In the genomic region with DNA sequence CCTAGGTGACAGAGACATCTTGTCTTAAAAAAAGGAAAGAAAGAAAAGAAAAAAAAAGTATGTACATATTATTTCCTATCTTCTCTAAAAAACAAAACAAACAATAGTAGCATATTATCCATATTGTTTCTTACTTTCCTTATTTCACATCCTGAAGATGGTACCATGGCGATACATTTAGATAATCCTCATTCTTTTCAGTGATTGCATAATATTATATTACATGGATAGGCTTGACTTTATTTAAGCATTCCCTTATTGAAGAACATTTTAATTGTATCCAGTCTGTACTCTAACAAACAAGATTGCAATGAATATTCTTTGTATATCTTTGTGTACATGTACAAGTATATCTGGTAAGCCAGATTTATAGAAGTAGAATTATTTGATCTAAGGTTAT, we compare ENCODE assay signal across 3 cellular contexts.
TF ChIP-seq lines count a peak whose summit lies in the region.

No MANE protein-coding gene starts in this region.

TF ChIP-seq in HepG2, 621 proteins besides CTCF, POLR2A, EP300 and RAD21:
- peak; percentile 29; the same call in 1 of the 2 replicates for TF ChIP-seq CEBPB (IDR thresholded peaks at IDR 0.05; ENCODE audit: borderline replicate concordance, low read depth, low read length)
- no peak for TF ChIP-seq SNRNP70 (IDR thresholded peaks at IDR 0.05; ENCODE audit: low read depth, low read length)

TF ChIP-seq in IMR-90, 13 proteins besides CTCF, POLR2A, EP300 and RAD21:
- TF ChIP-seq MAFK (IDR thresholded peaks at IDR 0.05; ENCODE audit: low read depth, low read length) (no peak), FOS (IDR thresholded peaks at IDR 0.05; ENCODE audit: low read depth, low read length) (no peak), CHD1 (IDR thresholded peaks at IDR 0.05; ENCODE audit: low read depth, low read length) (no peak), SMC3 (IDR thresholded peaks at IDR 0.05; ENCODE audit: low read depth, low read length) (no peak), CEBPB (IDR thresholded peaks at IDR 0.05; ENCODE audit: low read depth, low read length) (peak; percentile 64), MXI1 (IDR thresholded peaks at IDR 0.05; ENCODE audit: borderline replicate concordance, low read depth, low read length) (no peak), RFX5 (IDR thresholded peaks at IDR 0.05; ENCODE audit: low read depth, low read length) (no peak), MAZ (IDR thresholded peaks at IDR 0.05; ENCODE audit: borderline replicate concordance, low read depth, low read length) (no peak)

TF ChIP-seq in K562, 482 proteins besides CTCF, POLR2A, EP300 and RAD21:
- TF ChIP-seq CEBPG (CRISPR knock-in tag; IDR thresholded peaks at IDR 0.05), result no peak
- TF ChIP-seq CEBPG (tag; conservative IDR thresholded peaks at IDR 0.05 in 1 of 2, IDR thresholded peaks at IDR 0.05 in 1 of 2), result peak; percentile 24 to 84; a peak in 2 of 4 replicates
- TF ChIP-seq CEBPB (tag; IDR thresholded peaks at IDR 0.05), result peak; percentile 83
- no peak for TF ChIP-seq ZNF3 (CRISPR knock-in tag; IDR thresholded peaks at IDR 0.05)
- TF ChIP-seq RNF2 (IDR thresholded peaks at IDR 0.05), result no peak
- no peak for TF ChIP-seq KLF13 (tag; IDR thresholded peaks at IDR 0.05; ENCODE audit: borderline replicate concordance, low read depth)
- no peak for TF ChIP-seq ZNF407 (IDR thresholded peaks at IDR 0.05; ENCODE audit: low read depth)
